ENCODE assay signal across 8 cellular contexts in the genomic region with DNA sequence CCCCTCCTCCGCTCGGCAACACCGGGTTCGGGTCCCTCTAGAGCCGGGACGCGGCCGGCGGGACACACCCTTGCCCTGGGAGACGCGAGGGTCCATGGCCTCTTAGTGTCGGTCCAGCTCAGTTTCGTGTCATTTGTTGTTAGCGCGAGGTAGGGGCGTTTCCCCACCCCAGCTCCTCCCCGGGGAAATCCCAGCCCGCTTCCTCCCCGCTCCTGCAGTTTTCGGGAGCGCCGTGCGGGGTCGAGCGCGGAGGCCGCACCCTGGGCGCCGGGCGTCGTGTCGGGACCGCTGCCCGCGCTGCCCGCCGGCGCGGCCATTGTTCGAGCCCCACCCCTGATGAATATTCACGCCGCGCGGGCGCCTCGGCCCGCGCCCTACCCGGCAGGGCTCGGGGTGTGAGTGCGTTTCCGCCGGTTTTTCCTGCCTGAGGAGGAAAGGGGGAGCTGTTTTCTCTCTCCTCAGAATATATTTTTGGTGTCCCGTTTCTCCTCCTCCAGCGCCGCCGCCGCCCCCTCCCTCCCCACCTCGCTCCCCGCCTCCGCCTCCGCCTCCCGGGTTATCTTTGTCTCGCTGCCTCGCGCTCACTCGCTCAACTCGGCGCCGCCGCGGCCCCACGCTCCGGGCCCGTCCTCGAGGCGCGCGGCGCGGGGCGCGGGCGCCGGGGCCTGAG. TPM values are rescaled to one million over a fixed set of nuclear protein-coding genes. Genes with fewer than 3 reads are reported as not detected.
DNase-seq lines count a peak whose midpoint lies in the region; ATAC-seq and TF ChIP-seq lines count a peak whose summit lies in the region.

Gene MAP4K4 (plus strand): TSS at position 584 of the 670 bp plus-strand sequence. CDS start 374 bp downstream, outside the sequence.

- H3K4me1 ChIP-seq in lung (ENCODE audit: control insufficient read depth in 2 of 2, insufficient read depth in 2 of 2, low read length in 2 of 2), result peaks cover 3 to 4% of the 10 kb centered on the region in 2 donors

- no peaks in the 10 kb centered on the region for H3K36me3 ChIP-seq in lung (ENCODE audit: control insufficient read depth in 2 of 2, insufficient read depth in 2 of 2, low read length in 2 of 2)

- 0% methylated on average over 60 to 85 of the region's 85 CpGs for WGBS in lung, 2 donors

- no peaks in the 10 kb centered on the region for H3K9me3 ChIP-seq in lung (ENCODE audit: control insufficient read depth in 2 of 2, insufficient read depth in 1 of 2, low read length in 1 of 2)

- H3K9me3 Mint-ChIP-seq in effector memory CD8-positive, alpha-beta T cell, result no peaks in the 10 kb centered on the region

- H3K36me3 Mint-ChIP-seq in effector memory CD8-positive, alpha-beta T cell (ENCODE audit: insufficient read depth), result peaks cover 5% of the 10 kb centered on the region

- H3K4me3 Mint-ChIP-seq in effector memory CD8-positive, alpha-beta T cell, result no peak within 1 kb of the TSS

- H3K27me3 ChIP-seq in lung (ENCODE audit: control insufficient read depth, insufficient read depth), result no peaks in the 10 kb centered on the region

- DNase-seq in NCI-H187 (lab: John Stamatoyannopoulos, UW) (peak; percentile 29 to 32), NCI-H187 treated with DMSO at 0.1 percent for 48 hours (lab: John Stamatoyannopoulos, UW) (no peak), NOMO-1 treated with dmso at 0.1 percent for 144 hours (lab: John Stamatoyannopoulos, UW; ENCODE audit: unreplicated experiment) (peak; percentile 77), lung (ENCODE audit: low spot score) (peak; percentile 83)
- DNase-seq in activated CD8-positive, alpha-beta memory T cell treated with anti-CD3 and anti-CD28 coated beads for 4 hours (ENCODE audit: low read depth in 2 of 2), result peak; percentile 70 to 73
- peak; percentile 46 to 52 (median 46) for DNase-seq in effector memory CD8-positive, alpha-beta T cell
- peak; percentile 56 to 64 (median 63) for DNase-seq in stimulated activated CD4-positive, alpha-beta T cell treated with anti-CD3 and anti-CD28 coated beads, TNF-alpha, amount 100 ng/mL, for 1 hour (ENCODE audit: low read depth in 3 of 3, low spot score in 1 of 3)

- H3K4me1 Mint-ChIP-seq in effector memory CD8-positive, alpha-beta T cell (ENCODE audit: low read depth in 2 of 2), result peaks cover 1 to 8% of the 10 kb centered on the region in 2 donors

- no peaks in the 10 kb centered on the region for H3K27me3 Mint-ChIP-seq in effector memory CD8-positive, alpha-beta T cell

- TF ChIP-seq CTCF in lung (IDR thresholded peaks at IDR 0.05; ENCODE audit: control extremely low read depth, extremely low read depth), result no peak

- peak; percentile 63 for ATAC-seq in HG03432 (IDR thresholded peaks at IDR 0.05; ENCODE audit: unreplicated experiment)
- peak; percentile 66 for ATAC-seq in effector memory CD8-positive, alpha-beta T cell (replicated peaks)
- ATAC-seq in lung (ENCODE audit: insufficient read depth, low FRiP score), result peak; percentile 87

- H3K4me3 ChIP-seq in lung, result peak within 1 kb of the TSS; percentile 85

- H3K27ac ChIP-seq in lung (ENCODE audit: low read depth in 1 of 2, low read length in 1 of 2), result peak within 1 kb of the TSS; percentile 93 to 100

- H3K27ac Mint-ChIP-seq in effector memory CD8-positive, alpha-beta T cell, result peak within 1 kb of the TSS; percentile 77 to 85

RNA-seq across cellular contexts. Expression of gene MAP4K4, which starts in this region (rescaled TPM):
- 10 to 100 TPM; 54.9 to 91.7 TPM for total RNA-seq in lung
- 10 to 100 TPM; 19.7 to 53.1 TPM for polyA plus RNA-seq in lung
